Comparison of ENCODE assay signal across 19 cellular contexts in the genomic region with DNA sequence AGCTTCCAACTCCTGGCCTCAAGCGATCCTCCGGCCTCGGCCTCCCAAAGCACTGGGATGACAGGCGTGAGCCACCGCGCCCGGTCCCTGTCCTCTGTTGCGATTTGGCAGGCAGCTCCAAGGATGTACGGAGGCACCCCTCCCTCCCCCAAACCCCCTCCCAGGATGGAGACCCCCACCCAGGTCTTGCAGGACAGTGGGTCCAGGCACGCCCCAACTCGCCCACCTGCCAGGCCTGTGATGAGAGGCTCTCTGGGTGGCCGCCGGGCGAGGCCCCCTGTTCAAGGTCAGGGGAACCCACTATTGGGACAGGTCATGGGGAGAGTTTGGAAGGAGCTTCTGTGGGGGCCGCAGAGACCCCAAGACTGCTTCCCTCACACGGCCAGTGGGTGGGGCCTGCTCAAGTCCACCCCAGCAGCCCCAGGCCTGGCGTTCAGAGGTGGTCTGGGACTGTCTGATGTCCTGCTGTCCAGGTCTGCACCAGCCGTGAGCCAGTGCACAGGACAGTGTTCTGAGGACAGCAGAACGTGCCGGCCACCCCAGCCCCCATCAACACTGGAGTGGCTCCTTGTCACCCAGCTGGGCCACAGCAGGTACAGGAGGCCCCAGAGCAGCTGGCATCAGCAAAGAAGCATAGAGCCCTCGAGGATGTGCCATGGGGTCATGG. TPM values are rescaled to one million over a fixed set of nuclear protein-coding genes. Genes with fewer than 3 reads are reported as not detected.
DNase-seq lines count a peak whose midpoint lies in the region; ATAC-seq and TF ChIP-seq lines count a peak whose summit lies in the region.
"Had no signal": no experiment of that assay in that cellular context is flagged by ENCODE, and none has a peak within 500 bp of the region (broad histone marks: within the 10 kb centered on the region; RNA-seq: fewer than 3 reads in every experiment).

No MANE protein-coding gene starts in this region.

- peaks cover 4% of the 10 kb centered on the region for H3K36me3 Mint-ChIP-seq in activated CD4-positive, alpha-beta T cell treated with anti-CD3 and anti-CD28 coated beads, Interleukin-2, amount 10 ng/mL, durations not matched to agents 24 days and 14 days (ENCODE audit: low read depth)
- H3K36me3 Mint-ChIP-seq in effector memory CD8-positive, alpha-beta T cell (ENCODE audit: insufficient read depth), result peaks cover 19% of the 10 kb centered on the region
- no peaks in the 10 kb centered on the region; the same call in 2 of the 3 replicates for H3K36me3 Mint-ChIP-seq in GM23338 (ENCODE audit: low read depth)
- H3K36me3 Mint-ChIP-seq: CD8-positive, alpha-beta T cell had no signal

- no peaks in the 10 kb centered on the region for H3K36me3 ChIP-seq in NT2/D1 (ENCODE audit: insufficient read depth, insufficient read length, low read length)
- no peaks in the 10 kb centered on the region for H3K36me3 ChIP-seq in sigmoid colon
- H3K36me3 ChIP-seq in GM23338 (ENCODE audit: insufficient read depth), result no peaks in the 10 kb centered on the region
- H3K36me3 ChIP-seq: upper lobe of left lung had no signal

- H3K4me3 ChIP-seq in NT2/D1 (ENCODE audit: insufficient read length, low read depth), result no peak overlapping the region
- no peak overlapping the region for H3K4me3 ChIP-seq in sigmoid colon
- H3K4me3 ChIP-seq in GM23338, result no peak overlapping the region
- H3K4me3 ChIP-seq: hepatocyte, smooth muscle cell had no signal

- H3K9ac ChIP-seq in NT2/D1 (ENCODE audit: insufficient read length, low read depth), result peak overlapping the region; percentile 32
- H3K9ac ChIP-seq: parathyroid adenoma had no signal

- H3K79me2 ChIP-seq in GM23338 (replicated peaks; ENCODE audit: insufficient read depth), result no peaks in the 10 kb centered on the region

- peak overlapping the region; percentile 29 for H3K27ac Mint-ChIP-seq in activated CD4-positive, alpha-beta T cell treated with anti-CD3 and anti-CD28 coated beads, Interleukin-2, amount 10 ng/mL, durations not matched to agents 24 days and 14 days
- H3K27ac Mint-ChIP-seq in effector memory CD8-positive, alpha-beta T cell, result peak overlapping the region in 1 of 2 donors; percentile 63
- no peak overlapping the region for H3K27ac Mint-ChIP-seq in GM23338
- H3K27ac Mint-ChIP-seq: brain; CD8-positive, alpha-beta T cell had no signal

- TF ChIP-seq CTCF in sigmoid colon (IDR thresholded peaks at IDR 0.05) (no peak), GM23338 (conservative IDR thresholded peaks at IDR 0.05; ENCODE audit: low read depth in 2 of 2) (no peak)

- no peak for TF ChIP-seq EP300 in sigmoid colon (IDR thresholded peaks at IDR 0.05)

- no peak for TF ChIP-seq POLR2A in sigmoid colon (IDR thresholded peaks at IDR 0.05)

- WGBS in sigmoid colon, 2 donors, result 91 to 92% methylated on average over 21 of the region's 21 CpGs

- no peaks in the 10 kb centered on the region for H4K20me1 ChIP-seq in GM23338 (replicated peaks; ENCODE audit: insufficient read depth)

- no peaks in the 10 kb centered on the region for H3K9me3 Mint-ChIP-seq in activated CD4-positive, alpha-beta T cell treated with anti-CD3 and anti-CD28 coated beads, Interleukin-2, amount 10 ng/mL, durations not matched to agents 24 days and 14 days
- H3K9me3 Mint-ChIP-seq in effector memory CD8-positive, alpha-beta T cell, result no peaks in the 10 kb centered on the region
- no peaks in the 10 kb centered on the region; the same call in 2 of the 3 replicates for H3K9me3 Mint-ChIP-seq in GM23338
- H3K9me3 Mint-ChIP-seq: brain; CD8-positive, alpha-beta T cell had no signal

- no peak for ATAC-seq in effector memory CD8-positive, alpha-beta T cell (replicated peaks)
- ATAC-seq in GM23338, result no peak
- ATAC-seq: CD8-positive, alpha-beta T cell; Panc1 had no signal

- DNase-seq in activated CD4-positive, alpha-beta T cell treated with anti-CD3 and anti-CD28 coated beads, Interleukin-2, amount 10 ng/mL, durations not matched to agents 24 days and 14 days, result no peak
- no peak for DNase-seq in activated CD4-positive, alpha-beta T cell treated with anti-CD3 and anti-CD28 coated beads for 48 hours
- DNase-seq in NT2/D1 (ENCODE audit: low read depth, low spot score), result no peak
- no peak for DNase-seq in effector memory CD8-positive, alpha-beta T cell
- peak; percentile 63 for DNase-seq in sigmoid colon
- no peak for DNase-seq in GM23338 (ENCODE audit: low spot score)
- DNase-seq in stimulated activated naive CD4-positive, alpha-beta T cell treated with Interleukin-2 at 50 U/mL for 16 hours (lab: John Stamatoyannopoulos, UW), result no peak
- DNase-seq in epidermal melanocyte (ENCODE audit: insufficient read length, low spot score), result no peak
- DNase-seq: activated naive CD4-positive, alpha-beta T cell treated with Interleukin-2 at 50 U/mL for 16 hours; CD8-positive, alpha-beta T cell; EL; KBM-7; NCI-H1048 had no signal

- H3K4me2 ChIP-seq in GM23338, result no peak overlapping the region
- H3K4me2 ChIP-seq: smooth muscle cell had no signal

- intact Hi-C loops in activated CD4-positive, alpha-beta T cell treated with anti-CD3 and anti-CD28 coated beads, Interleukin-2, amount 10 ng/mL, durations not matched to agents 24 days and 14 days (cut with micrococcal nuclease), result no loop called here
- intact Hi-C loops in sigmoid colon (cut with DNase I), result loop anchor here (5.0 to 10.0 kb wide), 4 partner anchors 35 to 167 kb away; a partner anchor contains a TSS

- H3K9me2 ChIP-seq in GM23338 (ENCODE audit: insufficient read depth), result no peaks in the 10 kb centered on the region

- H3K4me3 Mint-ChIP-seq in activated CD4-positive, alpha-beta T cell treated with anti-CD3 and anti-CD28 coated beads, Interleukin-2, amount 10 ng/mL, durations not matched to agents 24 days and 14 days, result peak overlapping the region; percentile 64
- H3K4me3 Mint-ChIP-seq in effector memory CD8-positive, alpha-beta T cell, result peak overlapping the region; percentile 62 to 65
- H3K4me3 Mint-ChIP-seq in GM23338, result no peak overlapping the region

- H3K27me3 Mint-ChIP-seq in activated CD4-positive, alpha-beta T cell treated with anti-CD3 and anti-CD28 coated beads, Interleukin-2, amount 10 ng/mL, durations not matched to agents 24 days and 14 days, result peaks cover 8% of the 10 kb centered on the region
- no peaks in the 10 kb centered on the region for H3K27me3 Mint-ChIP-seq in effector memory CD8-positive, alpha-beta T cell
- H3K27me3 Mint-ChIP-seq in GM23338 (ENCODE audit: insufficient read depth, low read depth, poor library complexity), result peaks cover 22% of the 10 kb centered on the region

- peaks cover 27% of the 10 kb centered on the region for H3K27me3 ChIP-seq in NT2/D1 (ENCODE audit: insufficient read depth, insufficient read length)
- H3K27me3 ChIP-seq in sigmoid colon, result no peaks in the 10 kb centered on the region
- H3K27me3 ChIP-seq in GM23338 (ENCODE audit: insufficient read depth), result peaks cover 24% of the 10 kb centered on the region

- peaks cover 24% of the 10 kb centered on the region for H3K4me1 ChIP-seq in NT2/D1 (ENCODE audit: insufficient read depth, insufficient read length)
- H3K4me1 ChIP-seq in sigmoid colon, result peaks cover 0 to 36% (median 25%) of the 10 kb centered on the region in 4 donors
- H3K4me1 ChIP-seq in GM23338 (ENCODE audit: insufficient read depth), result no peaks in the 10 kb centered on the region; the same call in 1 of the 2 replicates

- H3K27ac ChIP-seq in sigmoid colon (no peak overlapping the region), GM23338 (ENCODE audit: low read depth) (no peak overlapping the region)
- H3K27ac ChIP-seq: parathyroid adenoma, upper lobe of left lung had no signal

- H3K9me3 ChIP-seq in NT2/D1 (ENCODE audit: insufficient read depth, low read length) (no peaks in the 10 kb centered on the region), sigmoid colon (no peaks in the 10 kb centered on the region)
- H3K9me3 ChIP-seq: upper lobe of left lung had no signal

- peaks cover 6% of the 10 kb centered on the region; the same call in 1 of the 2 replicates for H3F3A ChIP-seq in GM23338 (replicated peaks; ENCODE audit: low read depth)

- no peak overlapping the region for H2AFZ ChIP-seq in GM23338
- H2AFZ ChIP-seq: hepatocyte, parathyroid adenoma had no signal

- H3K4me1 Mint-ChIP-seq in activated CD4-positive, alpha-beta T cell treated with anti-CD3 and anti-CD28 coated beads, Interleukin-2, amount 10 ng/mL, durations not matched to agents 24 days and 14 days, result peaks cover 6% of the 10 kb centered on the region
- peaks cover 25 to 30% of the 10 kb centered on the region in 2 donors for H3K4me1 Mint-ChIP-seq in effector memory CD8-positive, alpha-beta T cell (ENCODE audit: low read depth in 2 of 2)
- peaks cover 10% of the 10 kb centered on the region for H3K4me1 Mint-ChIP-seq in GM23338

RNA-seq across cellular contexts. Expression of a gene that starts 2.5 kb away (rescaled TPM):
- total RNA-seq in activated CD4-positive, alpha-beta T cell treated with anti-CD3 and anti-CD28 coated beads, Interleukin-2, amount 10 ng/mL, durations not matched to agents 24 days and 14 days, result 65.9 and 70.2 TPM in 2 replicates
- total RNA-seq in sigmoid colon, result 10 to 100 TPM; 11.4 to 72.6 (median 28.9) TPM
- polyA plus RNA-seq in sigmoid colon (100 to 1,000 TPM in 2 of 3 donors, 10 to 100 TPM in 1; 99.1 to 157 (median 109) TPM), GM23338 (2016; fragmentation: Nextera tagmentation; extraction: Ambion mirVana) (1.9 and 2.2 TPM in 2 replicates)
- 4.3 and 9.6 TPM in 2 replicates for total RNA-seq in GM23338 (2014; rRNA removed; shearing (Covaris generic))

RNA-seq across cellular contexts. Expression of a gene that starts 23.3 kb away (rescaled TPM):
- total RNA-seq in activated CD4-positive, alpha-beta T cell treated with anti-CD3 and anti-CD28 coated beads, Interleukin-2, amount 10 ng/mL, durations not matched to agents 24 days and 14 days, result 15.3 and 22.4 TPM in 2 replicates
- 10 to 100 TPM in 1 of 4 donors, 1 to 10 TPM in 3; 8.9 to 12.7 (median 9.3) TPM for total RNA-seq in sigmoid colon
- polyA plus RNA-seq in sigmoid colon (10 to 100 TPM in 1 of 3 donors, 1 to 10 TPM in 2; 5.1 to 11.5 (median 6.0) TPM), GM23338 (2016; fragmentation: Nextera tagmentation; extraction: Ambion mirVana) (12.6 and 13.9 TPM in 2 replicates)
- 6.2 and 11.7 TPM in 2 replicates for total RNA-seq in GM23338 (2014; rRNA removed; shearing (Covaris generic))

RNA-seq across cellular contexts. Expression of a gene that starts 31.0 kb away (rescaled TPM):
- total RNA-seq in activated CD4-positive, alpha-beta T cell treated with anti-CD3 and anti-CD28 coated beads, Interleukin-2, amount 10 ng/mL, durations not matched to agents 24 days and 14 days, result not detected in 2 replicates
- total RNA-seq in sigmoid colon, result under 1 TPM in 1 of 4 donors, not detected in 3; 0.83 TPM
- polyA plus RNA-seq in sigmoid colon (1 to 10 TPM in 1 of 3 donors, not detected in 2; 3.8 TPM), GM23338 (2016; fragmentation: Nextera tagmentation; extraction: Ambion mirVana) (not detected in 2 replicates)
- total RNA-seq in GM23338 (2014; rRNA removed; shearing (Covaris generic)), result not detected in 2 replicates
- total RNA-seq: CD8-positive, alpha-beta T cell; smooth muscle cell; upper lobe of left lung had no signal
- polyA plus RNA-seq: smooth muscle cell had no signal
